17 cellular contexts compared by ENCODE assay signal in genomic region chr1:234865171-234866006, GRCh38.
A peak's percentile ranks its signal among the peaks of the same experiment; 100 is the strongest.
DNase-seq lines count a peak whose midpoint lies in the region; ATAC-seq and TF ChIP-seq lines count a peak whose summit lies in the region.
"Had no signal": no experiment of that assay in that cellular context is flagged by ENCODE, and none has a peak within 500 bp of the region (broad histone marks: within the 10 kb centered on the region; RNA-seq: fewer than 3 reads in every experiment).

No MANE protein-coding gene starts in this region.

- no peak for DNase-seq in right atrium auricular region (ENCODE audit: low spot score)
- DNase-seq in right cardiac atrium, result no peak
- no peak for DNase-seq in activated T-helper 2 cell treated with anti-CD3 and anti-CD28 coated beads, Interferon-gamma antibody, Interleukin-2, Interleukin-4, amounts not matched to agents 10 μg/mL and 5 μg/mL and 100 μg/mL, durations not matched to agents 14 hours and 24 hours and 36 hours (ENCODE audit: low spot score)
- peak; percentile 45 for DNase-seq in natural killer cell treated with Interleukin-12 subunit alpha and Interleukin-12 subunit beta and Interleukin-15 and Interleukin-18, amount 100 ng/mL, for 72 hours (ENCODE audit: low spot score)
- DNase-seq in posterior vena cava (ENCODE audit: low spot score), result no peak
- no peak for DNase-seq in NCI-H2227 treated with DMSO at 0.1 percent for 48 hours (lab: John Stamatoyannopoulos, UW)
- DNase-seq: ACHN, DMS153, hippocampal formation, NCI-H1417 treated with DMSO at 0.1 percent for 48 hours, NCI-H526, retina, testis had no signal

- H3K36me3 ChIP-seq in right atrium auricular region, result no peaks in the 10 kb centered on the region
- H3K36me3 ChIP-seq: lower lobe of right lung had no signal

- WGBS in right cardiac atrium, result 98% methylated on average over 7 of the region's 7 CpGs

- intact Hi-C loops in right cardiac atrium (cut with DNase I) (loop anchor here in 1 of 4 donors (10.0 kb wide), 2 partner anchors 109 to 209 kb away; no protein-coding TSS in a partner anchor), posterior vena cava (cut with DNase I) (no loop called here)
- intact Hi-C loops in activated T-helper 2 cell treated with anti-CD3 and anti-CD28 coated beads, Interferon-gamma antibody, Interleukin-2, Interleukin-4, amounts not matched to agents 10 μg/mL and 5 μg/mL and 100 μg/mL, durations not matched to agents 14 hours and 24 hours and 36 hours (cut with micrococcal nuclease), result loop anchor here (1.0 to 5.0 kb wide), 5 partner anchors 17 to 368 kb away; no protein-coding TSS in a partner anchor

- TF ChIP-seq CTCF in right atrium auricular region (IDR thresholded peaks at IDR 0.05), result no peak

- H3K36me3 Mint-ChIP-seq in activated T-helper 2 cell treated with anti-CD3 and anti-CD28 coated beads, Interferon-gamma antibody, Interleukin-2, Interleukin-4, amounts not matched to agents 10 μg/mL and 5 μg/mL and 100 μg/mL, durations not matched to agents 14 hours and 24 hours and 36 hours (ENCODE audit: low read depth), result peaks cover 15% of the 10 kb centered on the region
- H3K36me3 Mint-ChIP-seq in natural killer cell treated with Interleukin-12 subunit alpha and Interleukin-12 subunit beta and Interleukin-15 and Interleukin-18, amount 100 ng/mL, for 72 hours, result no peaks in the 10 kb centered on the region

- H3K9me3 ChIP-seq in right atrium auricular region (peaks cover 0 to 6% of the 10 kb centered on the region in 2 donors), right cardiac atrium (ENCODE audit: control insufficient read depth, low read length) (no peaks in the 10 kb centered on the region)
- H3K9me3 ChIP-seq: lower lobe of right lung, testis had no signal

- H3K4me1 ChIP-seq in right atrium auricular region (peaks cover 0 to 51% of the 10 kb centered on the region in 2 donors), right cardiac atrium (ENCODE audit: control insufficient read depth, insufficient read depth, low read length) (peaks cover 30% of the 10 kb centered on the region)

- peaks cover 42% of the 10 kb centered on the region for H3K4me1 Mint-ChIP-seq in activated T-helper 2 cell treated with anti-CD3 and anti-CD28 coated beads, Interferon-gamma antibody, Interleukin-2, Interleukin-4, amounts not matched to agents 10 μg/mL and 5 μg/mL and 100 μg/mL, durations not matched to agents 14 hours and 24 hours and 36 hours (ENCODE audit: low read depth)
- peaks cover 50 to 51% of the 10 kb centered on the region in 2 donors for H3K4me1 Mint-ChIP-seq in natural killer cell treated with Interleukin-12 subunit alpha and Interleukin-12 subunit beta and Interleukin-15 and Interleukin-18, amount 100 ng/mL, for 72 hours (ENCODE audit: low read depth in 2 of 2)

- no peak overlapping the region for H3K4me3 ChIP-seq in right atrium auricular region
- H3K4me3 ChIP-seq in right cardiac atrium (ENCODE audit: low read length), result no peak overlapping the region
- H3K4me3 ChIP-seq: GM12878, lower lobe of right lung, testis had no signal

- H3K27ac ChIP-seq in right atrium auricular region (peak overlapping the region; percentile 69 to 73), right cardiac atrium (ENCODE audit: low read length) (no peak overlapping the region)
- H3K27ac ChIP-seq: lower lobe of right lung, testis had no signal

- no peaks in the 10 kb centered on the region for H3K27me3 Mint-ChIP-seq in activated T-helper 2 cell treated with anti-CD3 and anti-CD28 coated beads, Interferon-gamma antibody, Interleukin-2, Interleukin-4, amounts not matched to agents 10 μg/mL and 5 μg/mL and 100 μg/mL, durations not matched to agents 14 hours and 24 hours and 36 hours (ENCODE audit: low read depth)
- H3K27me3 Mint-ChIP-seq in natural killer cell treated with Interleukin-12 subunit alpha and Interleukin-12 subunit beta and Interleukin-15 and Interleukin-18, amount 100 ng/mL, for 72 hours, result no peaks in the 10 kb centered on the region

- ATAC-seq in right cardiac atrium (no peak), GM21786 (IDR thresholded peaks at IDR 0.05; ENCODE audit: unreplicated experiment) (no peak), GM19452 (IDR thresholded peaks at IDR 0.05; ENCODE audit: unreplicated experiment) (no peak)
- ATAC-seq in natural killer cell treated with Interleukin-12 subunit alpha and Interleukin-12 subunit beta and Interleukin-15 and Interleukin-18, amount 100 ng/mL, for 72 hours, result no peak

- H3K27me3 ChIP-seq in right atrium auricular region, result no peaks in the 10 kb centered on the region
- no peaks in the 10 kb centered on the region for H3K27me3 ChIP-seq in right cardiac atrium (ENCODE audit: control insufficient read depth, insufficient read depth)
- H3K27me3 ChIP-seq: testis had no signal

- H3K27ac Mint-ChIP-seq in activated T-helper 2 cell treated with anti-CD3 and anti-CD28 coated beads, Interferon-gamma antibody, Interleukin-2, Interleukin-4, amounts not matched to agents 10 μg/mL and 5 μg/mL and 100 μg/mL, durations not matched to agents 14 hours and 24 hours and 36 hours, result peak overlapping the region; percentile 54
- H3K27ac Mint-ChIP-seq in natural killer cell treated with Interleukin-12 subunit alpha and Interleukin-12 subunit beta and Interleukin-15 and Interleukin-18, amount 100 ng/mL, for 72 hours, result peak overlapping the region; percentile 62 to 95

- no peak overlapping the region for H3K4me3 Mint-ChIP-seq in activated T-helper 2 cell treated with anti-CD3 and anti-CD28 coated beads, Interferon-gamma antibody, Interleukin-2, Interleukin-4, amounts not matched to agents 10 μg/mL and 5 μg/mL and 100 μg/mL, durations not matched to agents 14 hours and 24 hours and 36 hours (ENCODE audit: low read depth)
- peak overlapping the region; percentile 45 for H3K4me3 Mint-ChIP-seq in natural killer cell treated with Interleukin-12 subunit alpha and Interleukin-12 subunit beta and Interleukin-15 and Interleukin-18, amount 100 ng/mL, for 72 hours

- H3K9me3 Mint-ChIP-seq in activated T-helper 2 cell treated with anti-CD3 and anti-CD28 coated beads, Interferon-gamma antibody, Interleukin-2, Interleukin-4, amounts not matched to agents 10 μg/mL and 5 μg/mL and 100 μg/mL, durations not matched to agents 14 hours and 24 hours and 36 hours, result peaks cover 11% of the 10 kb centered on the region
- no peaks in the 10 kb centered on the region for H3K9me3 Mint-ChIP-seq in natural killer cell treated with Interleukin-12 subunit alpha and Interleukin-12 subunit beta and Interleukin-15 and Interleukin-18, amount 100 ng/mL, for 72 hours
